17 cellular contexts compared by ENCODE assay signal in genomic region chr10:120052964-120053363, GRCh38.
"Had no signal": no experiment of that assay in that cellular context is flagged by ENCODE, and none has a peak within 500 bp of the region (broad histone marks: within the 10 kb centered on the region; RNA-seq: fewer than 3 reads in every experiment).

No MANE protein-coding gene starts in this region.

- ATAC-seq: esophagus mucosa; heart right ventricle; lower lobe of right lung; sciatic nerve; stimulated activated naive B cell treated with anti-CD40 and anti-IgM and Interleukin-4, amounts not matched to agents 10 μg/mL and 1 μg/mL and 100 μg/mL, for 72 hours; stimulated activated naive CD8-positive, alpha-beta T cell treated with anti-CD3 and anti-CD28 coated beads, Interleukin-15, amount 100 ng/mL, for 72 hours had no signal

- H3K4me1 ChIP-seq: heart right ventricle, left ventricle myocardium inferior, lower lobe of right lung, testis had no signal

- DNase-seq: cerebellar nuclear complex; effector CD8-positive, alpha-beta T cell; heart right ventricle; left ventricle myocardium inferior; lower lobe of right lung; naive B cell; stimulated activated CD4-positive, alpha-beta T cell treated with anti-CD3 and anti-CD28 coated beads, Interleukin-2, amount 100 ng/mL, for 24 hours; stimulated activated CD4-positive, alpha-beta T cell treated with anti-CD3 and anti-CD28 coated beads, Interleukin-4, amount 100 ng/mL, for 4 hours; stimulated activated naive B cell treated with anti-CD40 and anti-IgM and Interleukin-4, amounts not matched to agents 10 μg/mL and 1 μg/mL and 100 μg/mL, for 72 hours; stimulated activated naive CD8-positive, alpha-beta T cell treated with anti-CD3 and anti-CD28 coated beads, Interleukin-15, amount 100 ng/mL, for 72 hours; testis; trophoblast cell had no signal

- H3K27me3 ChIP-seq: testis had no signal

- H3K36me3 ChIP-seq: heart right ventricle, left ventricle myocardium inferior, lower lobe of right lung had no signal

- H3K4me3 ChIP-seq: coronary artery, heart right ventricle, left ventricle myocardium inferior, lower lobe of right lung, testis had no signal

- H3K27ac ChIP-seq: coronary artery, heart right ventricle, left ventricle myocardium inferior, lower lobe of right lung, testis had no signal

- H3K9me3 ChIP-seq: left ventricle myocardium inferior, lower lobe of right lung, testis had no signal

- FAIRE-seq: frontal cortex, keratinocyte had no signal
